In the genomic region with DNA sequence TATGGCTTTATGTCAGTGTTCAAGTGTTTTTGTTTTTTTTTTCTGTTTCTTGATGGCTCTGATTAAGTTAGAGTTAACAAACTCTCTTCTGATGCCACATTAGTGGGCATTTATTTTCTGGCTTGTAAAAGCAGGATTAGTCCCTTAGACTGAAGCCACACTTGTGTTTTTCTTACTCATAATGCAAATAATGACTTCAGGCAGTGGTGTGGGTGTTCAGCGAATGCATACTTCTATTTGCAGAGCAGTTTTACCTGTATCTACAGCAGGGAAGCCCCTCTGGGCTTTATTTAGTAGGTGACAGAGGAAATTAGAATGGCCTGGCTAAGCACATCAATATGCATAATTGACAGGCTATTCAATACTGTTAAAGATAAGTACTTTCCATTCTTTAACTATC, we compare ENCODE assay signal across 16 cellular contexts.
DNase-seq lines count a peak whose midpoint lies in the region; ATAC-seq, FAIRE-seq and TF ChIP-seq lines count a peak whose summit lies in the region.
"Had no signal": no experiment of that assay in that cellular context is flagged by ENCODE, and none has a peak within 500 bp of the region (broad histone marks: within the 10 kb centered on the region; RNA-seq: fewer than 3 reads in every experiment).

No MANE protein-coding gene starts in this region.

- H3K27me3 ChIP-seq in HUES48 (ENCODE audit: control insufficient read depth, insufficient read depth, low read length), result no peaks in the 10 kb centered on the region
- no peaks in the 10 kb centered on the region for H3K27me3 ChIP-seq in brain microvascular endothelial cell (replicated peaks)

- DNase-seq in endothelial cell (ENCODE audit: low spot score) (no peak), brain microvascular endothelial cell (no peak)
- DNase-seq: CD4-positive, CD25-positive, alpha-beta regulatory T cell; central memory CD4-positive, alpha-beta T cell; immature natural killer cell; NCI-H226; small intestine had no signal

- no peak overlapping the region for H3K4me3 Mint-ChIP-seq in endothelial cell (ENCODE audit: unreplicated experiment)
- H3K4me3 Mint-ChIP-seq: activated naive CD4-positive, alpha-beta T cell treated with anti-CD3 and anti-CD28 coated beads, Interleukin-2, amount 50 U/mL, for 24 hours; CD4-positive, CD25-positive, alpha-beta regulatory T cell; immature natural killer cell; mesothelial cell of epicardium had no signal

- peaks cover 2% of the 10 kb centered on the region for H3K27me3 Mint-ChIP-seq in endothelial cell (ENCODE audit: unreplicated experiment)
- H3K27me3 Mint-ChIP-seq: activated naive CD4-positive, alpha-beta T cell treated with anti-CD3 and anti-CD28 coated beads, Interleukin-2, amount 50 U/mL, for 24 hours; CD4-positive, CD25-positive, alpha-beta regulatory T cell had no signal

- peak overlapping the region; percentile 57 for H3K27ac ChIP-seq in HUES48 (ENCODE audit: low read depth, low read length)
- H3K27ac ChIP-seq in brain microvascular endothelial cell, result no peak overlapping the region
- H3K27ac ChIP-seq: SK-N-MC had no signal

- H3K9me3 ChIP-seq in HUES48 (ENCODE audit: control insufficient read depth, insufficient read depth, low read length), result no peaks in the 10 kb centered on the region

- H3K4me1 Mint-ChIP-seq in endothelial cell (ENCODE audit: unreplicated experiment), result peaks cover 25% of the 10 kb centered on the region

- peak; percentile 33 for FAIRE-seq in islet of Langerhans (lab: Jason Lieb, UNC)

- TF ChIP-seq CTCF in endothelial cell (IDR thresholded peaks at IDR 0.05; ENCODE audit: unreplicated experiment) (no peak), brain microvascular endothelial cell (IDR thresholded peaks at IDR 0.05; ENCODE audit: low read depth, low read length, missing control alignments) (no peak)

- peak; percentile 47 for ATAC-seq in GM18498 (IDR thresholded peaks at IDR 0.05; ENCODE audit: unreplicated experiment)
- ATAC-seq in GM21526 (IDR thresholded peaks at IDR 0.05; ENCODE audit: low FRiP score, unreplicated experiment), result peak; percentile 53
- no peak for ATAC-seq in HG03045 (IDR thresholded peaks at IDR 0.05; ENCODE audit: unreplicated experiment)
- ATAC-seq in HG02981 (IDR thresholded peaks at IDR 0.05; ENCODE audit: unreplicated experiment), result no peak

- H3K27ac Mint-ChIP-seq in endothelial cell (ENCODE audit: unreplicated experiment), result no peak overlapping the region
- H3K27ac Mint-ChIP-seq: activated naive CD4-positive, alpha-beta T cell treated with anti-CD3 and anti-CD28 coated beads, Interleukin-2, amount 50 U/mL, for 24 hours; CD4-positive, CD25-positive, alpha-beta regulatory T cell; immature natural killer cell; mesothelial cell of epicardium had no signal

- H3K36me3 Mint-ChIP-seq in endothelial cell (ENCODE audit: low read depth, unreplicated experiment), result no peaks in the 10 kb centered on the region
- H3K36me3 Mint-ChIP-seq: immature natural killer cell, mesothelial cell of epicardium had no signal

- H3K4me3 ChIP-seq in HUES48 (ENCODE audit: low read depth, low read length), result no peak overlapping the region
- no peak overlapping the region for H3K4me3 ChIP-seq in brain microvascular endothelial cell (ENCODE audit: low read depth, low read length)
- H3K4me3 ChIP-seq: SK-N-MC had no signal

- H3K4me1 ChIP-seq in HUES48 (ENCODE audit: control insufficient read depth, insufficient read depth, low read length), result peaks cover 8% of the 10 kb centered on the region

- H3K9ac ChIP-seq in HUES48 (ENCODE audit: low read depth, low read length), result no peak overlapping the region

- in situ Hi-C loops in brain microvascular endothelial cell (cut with HindIII; ENCODE audit: low pct_ligation_motif_present, low sequenced_read_pairs), result no loop called here

- H3K36me3 ChIP-seq in HUES48 (ENCODE audit: control insufficient read depth, insufficient read depth, low read length), result no peaks in the 10 kb centered on the region
- H3K36me3 ChIP-seq in brain microvascular endothelial cell (replicated peaks), result no peaks in the 10 kb centered on the region

- no peaks in the 10 kb centered on the region for H3K9me3 Mint-ChIP-seq in endothelial cell (ENCODE audit: unreplicated experiment)
- H3K9me3 Mint-ChIP-seq: activated naive CD4-positive, alpha-beta T cell treated with anti-CD3 and anti-CD28 coated beads, Interleukin-2, amount 50 U/mL, for 24 hours; immature natural killer cell; mesothelial cell of epicardium had no signal

Comparison
In these comparisons a context has a peak if more than half of its experiments do, and no peak if none do; other contexts are left out.
1. ATAC-seq: peak in GM18498 (single experiment) and GM21526 (single experiment); none in HG03045 (single experiment) and HG02981 (single experiment).